ENCODE assay signal across 8 cellular contexts in genomic region chr18:13464432-13465125, GRCh38.
A peak's percentile ranks its signal among the peaks of the same experiment; 100 is the strongest.
DNase-seq lines count a peak whose midpoint lies in the region; ATAC-seq and TF ChIP-seq lines count a peak whose summit lies in the region.

No MANE protein-coding gene starts in this region.

- H3K4me2 ChIP-seq in GM23248 (ENCODE audit: unreplicated experiment), result no peak overlapping the region
- no peak overlapping the region for H3K4me2 ChIP-seq in smooth muscle cell

- no peak for TF ChIP-seq POLR2A in thyroid gland (IDR thresholded peaks at IDR 0.05)

- ATAC-seq in GM18520 (IDR thresholded peaks at IDR 0.05; ENCODE audit: unreplicated experiment), result peak; percentile 68
- peak; percentile 91 for ATAC-seq in HG02973 (IDR thresholded peaks at IDR 0.05; ENCODE audit: unreplicated experiment)
- peak; percentile 93 for ATAC-seq in naive thymus-derived CD4-positive, alpha-beta T cell

- no peaks in the 10 kb centered on the region for H4K20me1 ChIP-seq in GM23248 (ENCODE audit: insufficient read depth)
- H4K20me1 ChIP-seq in smooth muscle cell (ENCODE audit: low read depth), result peaks cover 9% of the 10 kb centered on the region

- no peaks in the 10 kb centered on the region for H3K9me3 ChIP-seq in naive thymus-derived CD4-positive, alpha-beta T cell (ENCODE audit: control insufficient read depth in 2 of 3, low read length in 3 of 3)
- H3K9me3 ChIP-seq in thyroid gland (no peaks in the 10 kb centered on the region), GM23248 (ENCODE audit: low read depth) (no peaks in the 10 kb centered on the region), smooth muscle cell (replicated peaks; ENCODE audit: low read depth) (no peaks in the 10 kb centered on the region)

- peak overlapping the region; percentile 87 to 100 (median 94) for H3K4me3 Mint-ChIP-seq in naive thymus-derived CD4-positive, alpha-beta T cell

- no peaks in the 10 kb centered on the region for H3K9me2 ChIP-seq in GM23248 (ENCODE audit: insufficient read depth)

- no peaks in the 10 kb centered on the region for H3K27me3 Mint-ChIP-seq in naive thymus-derived CD4-positive, alpha-beta T cell

- H3K9ac ChIP-seq in GM23248 (no peak overlapping the region), smooth muscle cell (ENCODE audit: low read depth) (no peak overlapping the region)

- TF ChIP-seq CTCF in thyroid gland (IDR thresholded peaks at IDR 0.05), result no peak
- TF ChIP-seq CTCF in smooth muscle cell (IDR thresholded peaks at IDR 0.05; ENCODE audit: borderline replicate concordance, insufficient read depth, poor library complexity, severe bottlenecking), result no peak

- H3K79me2 ChIP-seq in GM23248 (ENCODE audit: insufficient read depth) (no peaks in the 10 kb centered on the region), smooth muscle cell (ENCODE audit: low read depth) (peaks cover 25% of the 10 kb centered on the region)

- H3K4me1 Mint-ChIP-seq in naive thymus-derived CD4-positive, alpha-beta T cell, result peaks cover 43 to 85% (median 83%) of the 10 kb centered on the region in 7 donors

- CTCF ChIA-PET in naive thymus-derived CD4-positive, alpha-beta T cell (lab: Charles Lee), result interaction anchor here (0.7 to 2.2 kb wide), 4 partner anchors 7 to 452 kb away, joined by 3 to 9 read pairs (median 3); no protein-coding TSS in a partner anchor

- DNase-seq in SKM-1 (lab: John Stamatoyannopoulos, UW; ENCODE audit: unreplicated experiment) (peak; percentile 76), thyroid gland (peak; percentile 29 to 34), GM23248 (no peak), smooth muscle cell (lab: John Stamatoyannopoulos, UW; ENCODE audit: unreplicated experiment) (no peak)
- DNase-seq in activated naive CD4-positive, alpha-beta T cell treated with anti-CD3 and anti-CD28 coated beads, Interleukin-2, amount 50 U/mL, for 16 hours, result peak; percentile 52
- peak; percentile 37 to 70 (median 64) for DNase-seq in naive thymus-derived CD4-positive, alpha-beta T cell

- peak overlapping the region; percentile 88 to 99 (median 95) for H3K27ac Mint-ChIP-seq in naive thymus-derived CD4-positive, alpha-beta T cell

- H3K27me3 ChIP-seq in naive thymus-derived CD4-positive, alpha-beta T cell (ENCODE audit: control insufficient read depth in 2 of 2, insufficient read depth in 2 of 2, low read length in 2 of 2), result no peaks in the 10 kb centered on the region
- H3K27me3 ChIP-seq in thyroid gland (no peaks in the 10 kb centered on the region), GM23248 (replicated peaks; ENCODE audit: insufficient read depth) (0 out of 2 replicates have a peak, but pooled peaks cover 7% of the 10 kb centered on the region), smooth muscle cell (ENCODE audit: low read depth) (no peaks in the 10 kb centered on the region)

- POLR2A ChIA-PET in naive thymus-derived CD4-positive, alpha-beta T cell (lab: Charles Lee), result interaction anchor here (0.6 to 2.0 kb wide), 6 partner anchors 8 to 154 kb away, joined by 3 to 5 read pairs (median 3); no protein-coding TSS in a partner anchor

- H3F3A ChIP-seq in GM23248 (ENCODE audit: insufficient read depth) (no peaks in the 10 kb centered on the region), smooth muscle cell (ENCODE audit: low read depth) (no peaks in the 10 kb centered on the region)

- in situ Hi-C loops in GM23248 (cut with MboI), result no loop called here

- H3K4me3 ChIP-seq in naive thymus-derived CD4-positive, alpha-beta T cell (ENCODE audit: low read length), result peak overlapping the region; percentile 66
- H3K4me3 ChIP-seq in thyroid gland (replicated peaks in 1 of 3) (no peak overlapping the region), GM23248 (no peak overlapping the region), smooth muscle cell (no peak overlapping the region)

- H3K27ac ChIP-seq in naive thymus-derived CD4-positive, alpha-beta T cell (ENCODE audit: low read depth, low read length), result peak overlapping the region; percentile 66
- H3K27ac ChIP-seq in thyroid gland, result peak overlapping the region in 1 of 3 donors; percentile 16
- H3K27ac ChIP-seq in GM23248, result no peak overlapping the region
- H3K27ac ChIP-seq in smooth muscle cell (ENCODE audit: low read depth), result no peak overlapping the region

- peaks cover 16 to 45% of the 10 kb centered on the region in 2 donors for H3K4me1 ChIP-seq in naive thymus-derived CD4-positive, alpha-beta T cell (ENCODE audit: control insufficient read depth in 2 of 2, insufficient read depth in 2 of 2, low read length in 2 of 2)
- H3K4me1 ChIP-seq in thyroid gland (peaks cover 0 to 5% of the 10 kb centered on the region in 2 donors), GM23248 (ENCODE audit: insufficient read depth) (no peaks in the 10 kb centered on the region), smooth muscle cell (ENCODE audit: low read depth) (no peaks in the 10 kb centered on the region)

- H3K36me3 Mint-ChIP-seq in naive thymus-derived CD4-positive, alpha-beta T cell, result peaks cover 14 to 48% (median 24%) of the 10 kb centered on the region in 5 donors

- H3K9me3 Mint-ChIP-seq in naive thymus-derived CD4-positive, alpha-beta T cell, result peaks cover 2 to 20% (median 13%) of the 10 kb centered on the region in 11 donors

- H2AFZ ChIP-seq in GM23248 (no peak overlapping the region), smooth muscle cell (ENCODE audit: low read depth) (no peak overlapping the region)

- H3K36me3 ChIP-seq in naive thymus-derived CD4-positive, alpha-beta T cell (ENCODE audit: control insufficient read depth in 2 of 3, insufficient read depth in 3 of 3, low read length in 3 of 3), result no peaks in the 10 kb centered on the region
- no peaks in the 10 kb centered on the region for H3K36me3 ChIP-seq in thyroid gland
- no peaks in the 10 kb centered on the region for H3K36me3 ChIP-seq in GM23248 (ENCODE audit: low read depth)
- H3K36me3 ChIP-seq in smooth muscle cell (ENCODE audit: low read depth), result no peaks in the 10 kb centered on the region

- intact Hi-C loops in naive thymus-derived CD4-positive, alpha-beta T cell (cut with micrococcal nuclease), result loop anchor here (1.0 to 10.0 kb wide), 9 partner anchors 26 to 262 kb away; partner anchors contain the start of genes FAM210A (in 2 of the 2) and RNMT (in 2 of the 2)
- intact Hi-C loops in thyroid gland (cut with DNase I), result no loop called here

- WGBS in thyroid gland, 2 donors, result 72 to 78% methylated on average over 14 of the region's 14 CpGs
- WGBS in GM23248 (ENCODE audit: low coverage in 1 of 2, low lambda C conversion rate in 2 of 2, missing lambda C conversion rate in 2 of 2), 2 experiments, result 70 to 75% methylated on average over 14 of the region's 14 CpGs
- 90% methylated on average over 14 of the region's 14 CpGs for WGBS in smooth muscle cell (ENCODE audit: low lambda C conversion rate)

Comparison
In these comparisons a context has a peak if more than half of its experiments do, and no peak if none do; other contexts are left out.
1. DNase-seq: peak in SKM-1 (single experiment), activated naive CD4-positive, alpha-beta T cell treated with anti-CD3 and anti-CD28 coated beads, Interleukin-2, amount 50 U/mL, for 16 hours (single experiment), naive thymus-derived CD4-positive, alpha-beta T cell (9 of 9) and thyroid gland (2 of 2); none in GM23248 (single experiment) and smooth muscle cell (single experiment).
2. Peak in every context shown above with its lines, with median percentiles within 50 percentile points of each other: ATAC-seq.